8 cellular contexts compared by ENCODE assay signal in the genomic region with DNA sequence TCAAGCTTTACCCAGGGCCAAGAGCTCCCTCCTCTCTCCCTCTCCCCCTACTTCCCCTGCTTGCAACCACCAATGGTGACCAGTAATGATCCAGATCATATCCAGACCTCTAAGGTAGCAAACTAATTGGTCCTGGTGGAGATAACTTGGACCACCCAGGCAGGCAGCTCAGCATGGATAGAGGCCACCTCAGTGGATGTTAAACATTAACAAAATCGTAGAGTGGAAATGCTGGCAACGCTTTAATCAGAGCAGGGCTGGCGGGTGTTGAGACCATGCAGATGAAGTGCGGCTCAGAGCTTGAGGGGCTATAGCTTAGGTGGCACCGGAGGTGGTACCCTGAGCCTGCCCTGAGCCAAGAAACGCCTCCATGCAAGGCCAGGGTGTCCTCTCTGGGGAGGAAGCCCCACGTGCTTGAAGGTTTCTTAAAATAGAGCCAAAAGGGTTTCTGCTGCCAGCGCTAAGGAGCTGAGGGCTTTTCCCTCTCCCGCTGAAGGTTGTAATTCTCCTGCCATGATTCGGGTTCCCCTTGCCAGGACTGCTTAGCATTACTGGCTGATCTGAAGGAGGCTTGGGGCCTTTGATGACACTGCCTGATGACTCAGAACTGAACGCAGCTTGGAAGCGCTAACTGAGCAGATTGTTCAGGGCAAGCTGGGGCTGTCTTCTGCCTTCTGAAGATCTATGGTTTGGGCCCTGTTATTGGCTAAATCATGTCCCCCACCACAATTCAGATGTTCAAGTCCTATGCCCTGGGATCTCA.
DNase-seq lines count a peak whose midpoint lies in the region; ATAC-seq lines count a peak whose summit lies in the region.

No MANE protein-coding gene starts in this region.

- DNase-seq in A172 (ENCODE audit: low spot score) (peak; percentile 28), GM04504 (ENCODE audit: low read depth) (peak; percentile 36), SW480 (ENCODE audit: low spot score) (peak; percentile 27), islet precursor cell (peak; percentile 86), cortex of kidney (lab: John Stamatoyannopoulos, UW) (no peak), NCI-H1048 (lab: John Stamatoyannopoulos, UW) (no peak)
- no peak for DNase-seq in effector CD4-positive, alpha-beta T cell

- no peak for ATAC-seq in HG02642 (IDR thresholded peaks at IDR 0.05; ENCODE audit: poor library complexity, unreplicated experiment)

Comparison
In these comparisons a context has a peak if more than half of its experiments do, and no peak if none do; other contexts are left out.
1. DNase-seq: peak in A172 (single experiment), GM04504 (single experiment), SW480 (single experiment) and islet precursor cell (single experiment); none in effector CD4-positive, alpha-beta T cell (single experiment), cortex of kidney (single experiment) and NCI-H1048 (single experiment).